3 cellular contexts compared by ENCODE assay signal in the genomic region with DNA sequence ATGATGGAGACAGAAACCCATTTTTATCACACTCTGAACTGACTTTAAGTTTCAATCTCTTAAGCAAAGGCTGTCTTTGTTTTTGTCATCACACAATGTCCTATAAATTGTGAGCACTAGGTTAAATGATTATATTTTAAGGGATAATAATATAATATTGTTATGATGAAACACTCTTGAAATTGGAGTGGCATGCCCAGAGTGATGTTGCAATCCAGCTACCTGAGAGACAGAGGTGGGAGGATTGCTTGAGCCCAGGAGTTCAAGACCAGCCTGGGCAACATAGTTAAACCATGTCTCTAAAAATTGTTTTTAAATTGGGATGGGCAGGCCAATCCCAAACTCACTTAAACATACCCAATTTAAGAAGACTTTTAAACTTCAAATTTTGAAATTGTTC.
TF ChIP-seq lines count a peak whose summit lies in the region.

No MANE protein-coding gene starts in this region.

TF ChIP-seq in HepG2, 621 proteins besides CTCF, POLR2A, EP300 and RAD21:
- TF ChIP-seq CEBPB (IDR thresholded peaks at IDR 0.05; ENCODE audit: borderline replicate concordance, low read depth, low read length) (peak; percentile 36), ZSCAN29 (CRISPR knock-in tag; conservative IDR thresholded peaks at IDR 0.05) (no peak)

TF ChIP-seq in HCT116, 20 proteins besides CTCF, POLR2A, EP300 and RAD21:
- TF ChIP-seq ZFX (IDR thresholded peaks at IDR 0.05), result no peak
- peak; percentile 41 for TF ChIP-seq CEBPB (IDR thresholded peaks at IDR 0.05; ENCODE audit: low read depth)
TF ChIP-seq in HCT116: peak in this region for 1.

TF ChIP-seq in K562, 482 proteins besides CTCF, POLR2A, EP300 and RAD21:
- TF ChIP-seq ARID1B (IDR thresholded peaks at IDR 0.05), result no peak
- no peak for TF ChIP-seq SAFB2 (IDR thresholded peaks at IDR 0.05; ENCODE audit: borderline replicate concordance, low read depth, low read length, severe bottlenecking)
- no peak for TF ChIP-seq ZFP30 (CRISPR knock-in tag; IDR thresholded peaks at IDR 0.05; ENCODE audit: borderline replicate concordance)
- no peak for TF ChIP-seq FOSL1 (tag; conservative IDR thresholded peaks at IDR 0.05)
- TF ChIP-seq TRIM24 (IDR thresholded peaks at IDR 0.05), result peak in 1 of 2 experiments; percentile 50; a peak in 2 of 4 replicates
- TF ChIP-seq CEBPG (CRISPR knock-in tag; IDR thresholded peaks at IDR 0.05), result no peak
- peak; percentile 63 to 88 for TF ChIP-seq CEBPG (tag; conservative IDR thresholded peaks at IDR 0.05 in 1 of 2, IDR thresholded peaks at IDR 0.05 in 1 of 2)
- TF ChIP-seq, protein P1, sequence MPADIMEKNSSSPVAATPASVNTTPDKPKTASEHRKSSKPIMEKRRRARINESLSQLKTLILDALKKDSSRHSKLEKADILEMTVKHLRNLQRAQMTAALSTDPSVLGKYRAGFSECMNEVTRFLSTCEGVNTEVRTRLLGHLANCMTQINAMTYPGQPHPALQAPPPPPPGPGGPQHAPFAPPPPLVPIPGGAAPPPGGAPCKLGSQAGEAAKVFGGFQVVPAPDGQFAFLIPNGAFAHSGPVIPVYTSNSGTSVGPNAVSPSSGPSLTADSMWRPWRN (IDR thresholded peaks at IDR 0.05; ENCODE audit: low read depth), result no peak
- TF ChIP-seq CEBPB (tag; IDR thresholded peaks at IDR 0.05), result peak; percentile 81
- TF ChIP-seq TEAD1 (CRISPR knock-in tag; IDR thresholded peaks at IDR 0.05), result no peak
